ENCODE assay signal across 20 cellular contexts in genomic region chr12:127600211-127600610, GRCh38.
DNase-seq lines count a peak whose midpoint lies in the region; ATAC-seq and TF ChIP-seq lines count a peak whose summit lies in the region.
"Had no signal": no experiment of that assay in that cellular context is flagged by ENCODE, and none has a peak within 500 bp of the region (broad histone marks: within the 10 kb centered on the region; RNA-seq: fewer than 3 reads in every experiment).

No MANE protein-coding gene starts in this region.

- H3K27ac ChIP-seq in RWPE1, result no peak overlapping the region
- no peak overlapping the region for H3K27ac ChIP-seq in A673 (ENCODE audit: low read depth, low read length, poor library complexity, severe bottlenecking)
- H3K27ac ChIP-seq: HL-60, Peyer's patch had no signal

- no peaks in the 10 kb centered on the region for H3K4me1 ChIP-seq in A673 (ENCODE audit: insufficient read depth, low read length, poor library complexity, severe bottlenecking)
- H3K4me1 ChIP-seq: Peyer's patch had no signal

- CTCF ChIA-PET in RWPE1 (lab: Yijun Ruan, JAX), result no interaction called here
- CTCF ChIA-PET in A673 (lab: Charles Lee), result no interaction called here

- no TSS peak for BruUV-seq in A673 (replicated peaks; lab: Mats Ljungman, UMichigan)

- DNase-seq in NCI-H510A treated with DMSO at 0.1 percent for 48 hours (lab: John Stamatoyannopoulos, UW) (peak; percentile 34), NCI-H510A (lab: John Stamatoyannopoulos, UW) (no peak), RWPE1 (ENCODE audit: low spot score) (peak; percentile 5), head of caudate nucleus (peak in 23 of 42 donors; percentile 6 to 51 (median 21)), A673 (ENCODE audit: low spot score) (no peak), NCI-H1930 (lab: John Stamatoyannopoulos, UW) (no peak)
- DNase-seq in stimulated activated CD4-positive, alpha-beta T cell treated with anti-CD3 and anti-CD28 coated beads, Interleukin-4, amount 100 ng/mL, for 24 hours, result no peak
- DNase-seq: 8988T; CD8-positive, alpha-beta T cell; H7; Kasumi-1; MM.1S; NCI-H1105; NCI-H1694 treated with DMSO at 0.1 percent for 48 hours; NCI-H774; Peyer's patch; SHP77; SK-N-SH had no signal

- no peaks in the 10 kb centered on the region for H3K27me3 ChIP-seq in A673 (replicated peaks; ENCODE audit: insufficient read depth, low read depth, low read length, poor library complexity)
- H3K27me3 ChIP-seq: Peyer's patch had no signal

- H3K36me3 ChIP-seq in A673 (ENCODE audit: insufficient read depth, low read length, poor library complexity, severe bottlenecking), result no peaks in the 10 kb centered on the region
- H3K36me3 ChIP-seq: Peyer's patch had no signal

- no peak for ATAC-seq in HG03354 (IDR thresholded peaks at IDR 0.05; ENCODE audit: poor library complexity, severe bottlenecking, unreplicated experiment)
- ATAC-seq: CD8-positive, alpha-beta T cell had no signal

- POLR2A ChIA-PET in RWPE1 (lab: Yijun Ruan, JAX; ENCODE audit: low non-redundant PET), result no interaction called here
- POLR2A ChIA-PET in A673 (lab: Charles Lee; ENCODE audit: low non-redundant PET), result no interaction called here

- no peak overlapping the region for H3K4me3 ChIP-seq in A673 (ENCODE audit: low read depth, low read length, poor library complexity, severe bottlenecking)
- H3K4me3 ChIP-seq: Peyer's patch had no signal

- intact Hi-C loops in head of caudate nucleus (cut with DNase I), result no loop called here
- intact Hi-C loops in A673 (cut with micrococcal nuclease; ENCODE audit: unreplicated experiment), result no loop called here

- H3K9me3 ChIP-seq in A673 (ENCODE audit: low read depth, low read length, poor library complexity, severe bottlenecking), result no peaks in the 10 kb centered on the region
- H3K9me3 ChIP-seq: Peyer's patch, SK-N-SH had no signal

- TF ChIP-seq CTCF in RWPE1 (conservative IDR thresholded peaks at IDR 0.05; ENCODE audit: low read depth), result no peak
- TF ChIP-seq CTCF in A673 (conservative IDR thresholded peaks at IDR 0.05; ENCODE audit: low read depth, low read length), result no peak

Comparison
In these comparisons a context has a peak if more than half of its experiments do, and no peak if none do; other contexts are left out.
1. DNase-seq: peak in NCI-H510A treated with DMSO at 0.1 percent for 48 hours (single experiment), RWPE1 (single experiment) and head of caudate nucleus (23 of 42); none in NCI-H510A (single experiment), A673 (single experiment), NCI-H1930 (0 of 2) and stimulated activated CD4-positive, alpha-beta T cell treated with anti-CD3 and anti-CD28 coated beads, Interleukin-4, amount 100 ng/mL, for 24 hours (single experiment).